In the genomic region with DNA sequence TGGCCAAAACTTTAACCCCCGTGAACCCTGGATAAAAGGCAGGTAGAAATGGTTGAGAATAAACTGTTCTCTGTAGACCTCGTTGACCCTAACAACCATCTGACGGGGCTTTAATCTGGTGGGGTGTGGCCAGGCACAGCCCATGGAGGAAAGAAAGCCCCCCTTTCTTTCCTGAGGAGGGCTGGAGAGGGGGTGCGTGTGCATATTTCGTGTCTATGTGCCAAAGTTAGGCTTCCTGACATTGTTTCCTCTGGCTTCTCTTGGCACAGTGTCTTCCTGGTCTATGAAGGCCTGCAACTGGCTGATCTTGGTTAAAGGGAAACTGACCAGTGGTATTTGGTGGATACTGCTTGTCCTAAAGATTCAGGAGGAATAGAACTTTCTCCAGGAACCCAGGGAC, we compare ENCODE assay signal across 21 cellular contexts.
A peak's percentile ranks its signal among the peaks of the same experiment; 100 is the strongest.
DNase-seq lines count a peak whose midpoint lies in the region; ATAC-seq and TF ChIP-seq lines count a peak whose summit lies in the region.
"Had no signal": no experiment of that assay in that cellular context is flagged by ENCODE, and none has a peak within 500 bp of the region (broad histone marks: within the 10 kb centered on the region; RNA-seq: fewer than 3 reads in every experiment).

No MANE protein-coding gene starts in this region.

- 94% methylated on average over 5 of the region's 5 CpGs for WGBS in SK-N-SH (ENCODE audit: low lambda C conversion rate)
- WGBS in trophoblast cell (ENCODE audit: extremely low coverage, insufficient coverage, insufficient read length): no CpG with 5 or more reads among the region's 5 CpGs
- 55 to 69% methylated on average over 5 of the region's 5 CpGs for WGBS in aorta, 2 donors

- H4K20me1 ChIP-seq in SK-N-SH (ENCODE audit: insufficient read depth) (no peaks in the 10 kb centered on the region), MM.1S (ENCODE audit: insufficient read depth, low read length) (no peaks in the 10 kb centered on the region)

- TF ChIP-seq RAD21 in SK-N-SH (IDR thresholded peaks at IDR 0.05; ENCODE audit: low read length): no peak

- H3K4me1 ChIP-seq in SK-N-SH (ENCODE audit: control insufficient read depth in 1 of 2, insufficient read depth in 2 of 2, low read depth in 1 of 2, low read length in 1 of 2) (peaks cover 18 to 57% of the 10 kb centered on the region in 2 experiments; a peak in 3 of 4 replicates), trophoblast cell (ENCODE audit: control insufficient read depth in 1 of 2, insufficient read depth in 2 of 2, low read length in 2 of 2) (peaks cover 5 to 7% of the 10 kb centered on the region in 2 experiments), aorta (ENCODE audit: control insufficient read depth in 1 of 2, insufficient read depth in 2 of 2, low read length in 2 of 2) (peaks cover 3% of the 10 kb centered on the region in 2 donors), MM.1S (ENCODE audit: low read length) (peaks cover 29% of the 10 kb centered on the region)

- no peaks in the 10 kb centered on the region for H3K4me1 Mint-ChIP-seq in activated T-helper 17 cell treated with anti-CD3 and anti-CD28 coated beads, Interleukin-2, amount 50 U/mL, for 72 hours
- H3K4me1 Mint-ChIP-seq: central memory CD8-positive, alpha-beta T cell had no signal

- H3K14ac ChIP-seq in trophoblast cell (ENCODE audit: low read length): no peak overlapping the region

- no peak for ATAC-seq in SK-N-SH treated with all-trans-retinoic acid at 6 μM for 48 hours
- peak; percentile 61 to 72 for ATAC-seq in left cardiac atrium
- peak; percentile 62 for ATAC-seq in aorta (ENCODE audit: low FRiP score)
- no peak for ATAC-seq in activated T-helper 17 cell treated with anti-CD3 and anti-CD28 coated beads, Interleukin-2, amount 50 U/mL, for 72 hours (replicated peaks)
- ATAC-seq: activated naive CD4-positive, alpha-beta T cell treated with anti-CD3 and anti-CD28 coated beads, Interleukin-2, amount 50 U/mL, for 72 hours; GM12878; T-helper 17 cell had no signal

- no peak overlapping the region for H3K9ac ChIP-seq in SK-N-SH
- H3K9ac ChIP-seq in trophoblast cell (ENCODE audit: low read length): no peak overlapping the region
- H3K9ac ChIP-seq in MM.1S (ENCODE audit: low read length): no peak overlapping the region

- H3K36me3 ChIP-seq in SK-N-SH (replicated peaks in 1 of 2; ENCODE audit: control insufficient read depth in 1 of 2, insufficient read depth in 2 of 2, low read length in 1 of 2): no peaks in the 10 kb centered on the region
- no peaks in the 10 kb centered on the region for H3K36me3 ChIP-seq in trophoblast cell (ENCODE audit: control insufficient read depth in 1 of 2, insufficient read depth in 2 of 2, low read length in 2 of 2)
- H3K36me3 ChIP-seq in aorta (ENCODE audit: control insufficient read depth in 1 of 2, insufficient read depth in 2 of 2, low read length in 1 of 2): no peaks in the 10 kb centered on the region
- no peaks in the 10 kb centered on the region for H3K36me3 ChIP-seq in MM.1S (replicated peaks; ENCODE audit: insufficient read depth, low read length)

- no peaks in the 10 kb centered on the region for H3K9me3 ChIP-seq in SK-N-SH
- H3K9me3 ChIP-seq in trophoblast cell (ENCODE audit: insufficient read depth, low read depth, low read length): no peaks in the 10 kb centered on the region
- no peaks in the 10 kb centered on the region for H3K9me3 ChIP-seq in aorta (ENCODE audit: control insufficient read depth, low read length)
- H3K9me3 ChIP-seq in MM.1S (replicated peaks; ENCODE audit: insufficient read depth, low read length): no peaks in the 10 kb centered on the region
- H3K9me3 ChIP-seq: testis had no signal

- no peak overlapping the region for H3K27ac Mint-ChIP-seq in activated T-helper 17 cell treated with anti-CD3 and anti-CD28 coated beads, Interleukin-2, amount 50 U/mL, for 72 hours
- H3K27ac Mint-ChIP-seq: activated naive CD4-positive, alpha-beta T cell treated with anti-CD3 and anti-CD28 coated beads, Interleukin-2, amount 50 U/mL, for 72 hours; CD4-positive, CD25-positive, alpha-beta regulatory T cell; HFFc6; memory B cell; T-helper 17 cell had no signal

- H3K4me2 ChIP-seq in SK-N-SH (no peak overlapping the region), trophoblast cell (ENCODE audit: low read length) (no peak overlapping the region), MM.1S (ENCODE audit: low read depth, low read length) (no peak overlapping the region)

- no peak overlapping the region for H2BK120ac ChIP-seq in trophoblast cell (ENCODE audit: insufficient read depth, low read length, poor library complexity)

- peaks cover 3% of the 10 kb centered on the region for H3K27me3 Mint-ChIP-seq in activated T-helper 17 cell treated with anti-CD3 and anti-CD28 coated beads, Interleukin-2, amount 50 U/mL, for 72 hours

- no peak overlapping the region for H3K4me3 Mint-ChIP-seq in activated T-helper 17 cell treated with anti-CD3 and anti-CD28 coated beads, Interleukin-2, amount 50 U/mL, for 72 hours
- H3K4me3 Mint-ChIP-seq: CD4-positive, CD25-positive, alpha-beta regulatory T cell; central memory CD8-positive, alpha-beta T cell; HFFc6; memory B cell; T-helper 17 cell had no signal

- H3K9me2 ChIP-seq in SK-N-SH (no peaks in the 10 kb centered on the region), MM.1S (replicated peaks; ENCODE audit: insufficient read depth, low read length) (no peaks in the 10 kb centered on the region)

- H3F3A ChIP-seq in SK-N-SH (replicated peaks; ENCODE audit: insufficient read depth): peaks cover 3% of the 10 kb centered on the region
- no peaks in the 10 kb centered on the region for H3F3A ChIP-seq in MM.1S (ENCODE audit: insufficient read depth, low read length)

- H4K8ac ChIP-seq in trophoblast cell (ENCODE audit: low read depth, low read length): no peak overlapping the region

- H3K27ac ChIP-seq in SK-N-SH (ENCODE audit: low read depth in 2 of 2, low read length in 1 of 2) (peak overlapping the region; percentile 11 to 94; a peak in 3 of 4 replicates), trophoblast cell (ENCODE audit: low read depth, low read length) (no peak overlapping the region), aorta (ENCODE audit: low read depth in 1 of 2, low read length in 2 of 2) (no peak overlapping the region), MM.1S (ENCODE audit: low read length) (no peak overlapping the region)
- H3K27ac ChIP-seq: 22Rv1 had no signal

- peak overlapping the region; percentile 10 for H3K18ac ChIP-seq in trophoblast cell (ENCODE audit: low read length)

- H3K4ac ChIP-seq in trophoblast cell (ENCODE audit: low read depth, low read length): peak overlapping the region; percentile 48

- H3K4me3 ChIP-seq in SK-N-SH (ENCODE audit: low read depth in 2 of 2, low read length in 1 of 2) (no peak overlapping the region), trophoblast cell (ENCODE audit: low read depth, low read length) (no peak overlapping the region), aorta (ENCODE audit: low read length in 2 of 2) (no peak overlapping the region), MM.1S (ENCODE audit: low read length) (no peak overlapping the region)
- H3K4me3 ChIP-seq: GM12878, testis had no signal

- no peak overlapping the region for H4K12ac ChIP-seq in trophoblast cell (ENCODE audit: low read depth, low read length)

- H3K27me3 ChIP-seq in SK-N-SH (ENCODE audit: insufficient read depth): no peaks in the 10 kb centered on the region
- no peaks in the 10 kb centered on the region for H3K27me3 ChIP-seq in trophoblast cell (ENCODE audit: insufficient read depth, low read length)
- H3K27me3 ChIP-seq in aorta (ENCODE audit: control insufficient read depth in 1 of 2, insufficient read depth in 2 of 2, low read length in 1 of 2): no peaks in the 10 kb centered on the region
- H3K27me3 ChIP-seq in MM.1S (replicated peaks; ENCODE audit: insufficient read depth, low read length): no peaks in the 10 kb centered on the region
- H3K27me3 ChIP-seq: testis had no signal

- H3K23ac ChIP-seq in trophoblast cell (ENCODE audit: low read length): no peak overlapping the region

- peaks cover 2% of the 10 kb centered on the region for H3K79me1 ChIP-seq in trophoblast cell (ENCODE audit: low read length)

- POLR2A ChIA-PET in SK-N-SH (lab: Yijun Ruan, JAX): interaction anchor here (1.2 to 1.4 kb wide), 3 partner anchors 23 to 287 kb away, joined by 3 to 7 read pairs (median 5); no protein-coding TSS in a partner anchor

- intact Hi-C loops in left cardiac atrium (cut with DNase I): no loop called here
- intact Hi-C loops in aorta (cut with DNase I): loop anchor here in 1 of 2 donors (5.0 kb wide), 1 partner anchor 55 kb away; no protein-coding TSS in a partner anchor

- no peak overlapping the region for H2BK12ac ChIP-seq in trophoblast cell (ENCODE audit: low read length)

- H3K79me2 ChIP-seq in SK-N-SH (ENCODE audit: insufficient read depth): no peaks in the 10 kb centered on the region
- no peaks in the 10 kb centered on the region for H3K79me2 ChIP-seq in trophoblast cell (ENCODE audit: control insufficient read depth, insufficient read depth, low read length, poor library complexity)
- H3K79me2 ChIP-seq in MM.1S (ENCODE audit: low read length): no peaks in the 10 kb centered on the region

- no peak overlapping the region for H4K91ac ChIP-seq in trophoblast cell (ENCODE audit: low read depth, low read length)

- H2AK5ac ChIP-seq in trophoblast cell (ENCODE audit: low read length): no peak overlapping the region

- H3K9me3 Mint-ChIP-seq in activated T-helper 17 cell treated with anti-CD3 and anti-CD28 coated beads, Interleukin-2, amount 50 U/mL, for 72 hours: no peaks in the 10 kb centered on the region
- H3K9me3 Mint-ChIP-seq: activated naive CD4-positive, alpha-beta T cell treated with anti-CD3 and anti-CD28 coated beads, Interleukin-2, amount 50 U/mL, for 72 hours; CD4-positive, CD25-positive, alpha-beta regulatory T cell; central memory CD8-positive, alpha-beta T cell; HFFc6; memory B cell had no signal

- TF ChIP-seq CTCF in SK-N-SH (IDR thresholded peaks at IDR 0.05) (no peak), MM.1S (IDR thresholded peaks at IDR 0.05; ENCODE audit: low read length) (no peak)

- CTCF ChIA-PET in SK-N-SH (lab: Yijun Ruan, JAX): interaction anchor here (0.5 to 2.2 kb wide), 5 partner anchors 17 to 490 kb away, joined by 3 to 12 read pairs (median 6); no protein-coding TSS in a partner anchor

- DNase-seq in SK-N-SH (no peak), left cardiac atrium (peak; percentile 57), trophoblast cell (no peak), aorta (no peak), MM.1S (no peak), mucosa of gallbladder (ENCODE audit: low spot score) (no peak)
- DNase-seq: CD4-positive, CD25-positive, alpha-beta regulatory T cell; HFFc6; NCI-H187; NCI-H526 treated with DMSO at 0.1 percent for 48 hours; nucleus accumbens; stimulated activated CD4-positive, alpha-beta T cell treated with anti-CD3 and anti-CD28 coated beads, Interleukin-15, amount 100 ng/mL, for 24 hours; T-helper 17 cell; testis had no signal

- no peak for TF ChIP-seq EP300 in SK-N-SH (IDR thresholded peaks at IDR 0.05; ENCODE audit: borderline replicate concordance in 1 of 2, low read depth in 1 of 2, low read length in 1 of 2)

- no peak overlapping the region for H2AFZ ChIP-seq in SK-N-SH (ENCODE audit: low read depth)
- H2AFZ ChIP-seq in trophoblast cell (ENCODE audit: insufficient read depth, low read length, poor library complexity): no peak overlapping the region
- H2AFZ ChIP-seq in MM.1S (ENCODE audit: low read length): no peak overlapping the region

- H2BK5ac ChIP-seq in trophoblast cell (ENCODE audit: low read depth, low read length, poor library complexity): no peak overlapping the region

- no peaks in the 10 kb centered on the region for H3K36me3 Mint-ChIP-seq in activated T-helper 17 cell treated with anti-CD3 and anti-CD28 coated beads, Interleukin-2, amount 50 U/mL, for 72 hours (ENCODE audit: low read depth)
- H3K36me3 Mint-ChIP-seq: activated naive CD4-positive, alpha-beta T cell treated with anti-CD3 and anti-CD28 coated beads, Interleukin-2, amount 50 U/mL, for 72 hours; CD4-positive, CD25-positive, alpha-beta regulatory T cell; memory B cell had no signal

Comparison
In these comparisons a context has a peak if more than half of its experiments do, and no peak if none do; other contexts are left out.
1. H3K27ac ChIP-seq: peak in SK-N-SH (2 of 2); none in trophoblast cell (single experiment), aorta (0 of 2) and MM.1S (single experiment).
2. ATAC-seq: peak in left cardiac atrium (2 of 2) and aorta (single experiment); none in SK-N-SH treated with all-trans-retinoic acid at 6 μM for 48 hours (single experiment) and activated T-helper 17 cell treated with anti-CD3 and anti-CD28 coated beads, Interleukin-2, amount 50 U/mL, for 72 hours (single experiment).